ENCODE assay signal across 18 cellular contexts in genomic region chr6:134245691-134246090, GRCh38.
DNase-seq lines count a peak whose midpoint lies in the region; ATAC-seq and TF ChIP-seq lines count a peak whose summit lies in the region.
"Had no signal": no experiment of that assay in that cellular context is flagged by ENCODE, and none has a peak within 500 bp of the region (broad histone marks: within the 10 kb centered on the region; RNA-seq: fewer than 3 reads in every experiment).

No MANE protein-coding gene starts in this region.

- no peak for DNase-seq in natural killer cell treated with Interleukin-12 subunit alpha and Interleukin-12 subunit beta and Interleukin-15 and Interleukin-18, amount 100 ng/mL, for 72 hours (ENCODE audit: low spot score)
- DNase-seq in natural killer cell (no peak), suprapubic skin (ENCODE audit: low spot score in 2 of 2) (no peak), NCI-H2107 (lab: John Stamatoyannopoulos, UW) (no peak), lower lobe of right lung (no peak)
- DNase-seq: GDM1, left ventricle myocardium inferior, NCI-H1092, NCI-H69, sigmoid colon, SK-N-SH had no signal

- H3K4me1 Mint-ChIP-seq in natural killer cell treated with Interleukin-12 subunit alpha and Interleukin-12 subunit beta and Interleukin-15 and Interleukin-18, amount 100 ng/mL, for 72 hours (ENCODE audit: low read depth in 2 of 2) = peaks cover 48 to 52% of the 10 kb centered on the region in 2 donors
- peaks cover 6 to 21% of the 10 kb centered on the region in 2 donors for H3K4me1 Mint-ChIP-seq in natural killer cell
- peaks cover 57% of the 10 kb centered on the region for H3K4me1 Mint-ChIP-seq in T-helper 1 cell treated with Interleukin-12 subunit alpha and Interleukin-12 subunit beta and Interleukin-4 antibody, amounts not matched to agents 30 μg/mL and 1 μg/mL, for 36 hours (ENCODE audit: low read depth)

- TF ChIP-seq CTCF in natural killer cell (IDR thresholded peaks at IDR 0.05) = no peak
- no peak for TF ChIP-seq CTCF in suprapubic skin (IDR thresholded peaks at IDR 0.05)
- TF ChIP-seq CTCF in lower lobe of right lung (IDR thresholded peaks at IDR 0.05) = no peak

- peaks cover 7% of the 10 kb centered on the region for H3K9me3 Mint-ChIP-seq in natural killer cell treated with Interleukin-12 subunit alpha and Interleukin-12 subunit beta and Interleukin-15 and Interleukin-18, amount 100 ng/mL, for 72 hours
- H3K9me3 Mint-ChIP-seq in natural killer cell = no peaks in the 10 kb centered on the region
- H3K9me3 Mint-ChIP-seq in T-helper 1 cell treated with Interleukin-12 subunit alpha and Interleukin-12 subunit beta and Interleukin-4 antibody, amounts not matched to agents 30 μg/mL and 1 μg/mL, for 36 hours = peaks cover 3% of the 10 kb centered on the region

- peak overlapping the region; percentile 80 to 95 for H3K27ac Mint-ChIP-seq in natural killer cell treated with Interleukin-12 subunit alpha and Interleukin-12 subunit beta and Interleukin-15 and Interleukin-18, amount 100 ng/mL, for 72 hours
- H3K27ac Mint-ChIP-seq in natural killer cell = no peak overlapping the region
- H3K27ac Mint-ChIP-seq in T-helper 1 cell treated with Interleukin-12 subunit alpha and Interleukin-12 subunit beta and Interleukin-4 antibody, amounts not matched to agents 30 μg/mL and 1 μg/mL, for 36 hours = peak overlapping the region; percentile 73
- H3K27ac Mint-ChIP-seq: activated T-helper 2 cell treated with anti-CD3 and anti-CD28 coated beads, Interferon-gamma antibody, Interleukin-2, Interleukin-4, amounts not matched to agents 10 μg/mL and 5 μg/mL and 100 μg/mL, durations not matched to agents 14 hours and 24 hours and 36 hours had no signal

- H3K36me3 ChIP-seq in suprapubic skin = no peaks in the 10 kb centered on the region
- no peaks in the 10 kb centered on the region for H3K36me3 ChIP-seq in lower lobe of right lung
- H3K36me3 ChIP-seq: ascending aorta, left ventricle myocardium inferior, sigmoid colon, thoracic aorta had no signal

- TF ChIP-seq POLR2A in suprapubic skin (IDR thresholded peaks at IDR 0.05) = no peak

- peaks cover 20% of the 10 kb centered on the region for H3K36me3 Mint-ChIP-seq in natural killer cell treated with Interleukin-12 subunit alpha and Interleukin-12 subunit beta and Interleukin-15 and Interleukin-18, amount 100 ng/mL, for 72 hours
- H3K36me3 Mint-ChIP-seq in natural killer cell = no peaks in the 10 kb centered on the region
- H3K36me3 Mint-ChIP-seq in T-helper 1 cell treated with Interleukin-12 subunit alpha and Interleukin-12 subunit beta and Interleukin-4 antibody, amounts not matched to agents 30 μg/mL and 1 μg/mL, for 36 hours (ENCODE audit: low read depth) = peaks cover 12% of the 10 kb centered on the region

- no peak overlapping the region for H3K4me3 ChIP-seq in suprapubic skin
- no peak overlapping the region for H3K4me3 ChIP-seq in lower lobe of right lung
- H3K4me3 ChIP-seq: ascending aorta, left ventricle myocardium inferior, sigmoid colon, thoracic aorta had no signal

- H3K9me3 ChIP-seq in suprapubic skin (no peaks in the 10 kb centered on the region), lower lobe of right lung (no peaks in the 10 kb centered on the region)
- H3K9me3 ChIP-seq: ascending aorta, left ventricle myocardium inferior, sigmoid colon, SK-N-SH, thoracic aorta had no signal

- H3K27me3 ChIP-seq in suprapubic skin = no peaks in the 10 kb centered on the region
- no peaks in the 10 kb centered on the region for H3K27me3 ChIP-seq in lower lobe of right lung (ENCODE audit: low read depth)
- H3K27me3 ChIP-seq: ascending aorta, sigmoid colon had no signal

- H3K27me3 Mint-ChIP-seq in natural killer cell treated with Interleukin-12 subunit alpha and Interleukin-12 subunit beta and Interleukin-15 and Interleukin-18, amount 100 ng/mL, for 72 hours = no peaks in the 10 kb centered on the region
- H3K27me3 Mint-ChIP-seq in natural killer cell (ENCODE audit: low read depth in 2 of 2) = peaks cover 0 to 2% of the 10 kb centered on the region in 2 donors
- H3K27me3 Mint-ChIP-seq in T-helper 1 cell treated with Interleukin-12 subunit alpha and Interleukin-12 subunit beta and Interleukin-4 antibody, amounts not matched to agents 30 μg/mL and 1 μg/mL, for 36 hours (ENCODE audit: low read depth) = no peaks in the 10 kb centered on the region

- ATAC-seq in natural killer cell treated with Interleukin-12 subunit alpha and Interleukin-12 subunit beta and Interleukin-15 and Interleukin-18, amount 100 ng/mL, for 72 hours = no peak
- no peak for ATAC-seq in natural killer cell
- peak; percentile 65 for ATAC-seq in esophagus mucosa
- no peak for ATAC-seq in GM19467 (IDR thresholded peaks at IDR 0.05; ENCODE audit: unreplicated experiment)
- ATAC-seq in lower lobe of right lung = no peak
- ATAC-seq: Panc1 had no signal

- intact Hi-C loops in natural killer cell (cut with micrococcal nuclease) = no loop called here
- intact Hi-C loops in lower lobe of right lung (cut with DNase I) = no loop called here

- H3K4me1 ChIP-seq in suprapubic skin = peaks cover 31% of the 10 kb centered on the region
- peaks cover 12% of the 10 kb centered on the region for H3K4me1 ChIP-seq in lower lobe of right lung
- H3K4me1 ChIP-seq: sigmoid colon had no signal

- H3K27ac ChIP-seq in suprapubic skin = peak overlapping the region; percentile 28
- no peak overlapping the region for H3K27ac ChIP-seq in lower lobe of right lung
- H3K27ac ChIP-seq: ascending aorta, left ventricle myocardium inferior, sigmoid colon, thoracic aorta had no signal

- no peak for TF ChIP-seq EP300 in suprapubic skin (IDR thresholded peaks at IDR 0.05)

- H3K4me3 Mint-ChIP-seq in natural killer cell treated with Interleukin-12 subunit alpha and Interleukin-12 subunit beta and Interleukin-15 and Interleukin-18, amount 100 ng/mL, for 72 hours = peak overlapping the region; percentile 6
- no peak overlapping the region for H3K4me3 Mint-ChIP-seq in natural killer cell
- H3K4me3 Mint-ChIP-seq in T-helper 1 cell treated with Interleukin-12 subunit alpha and Interleukin-12 subunit beta and Interleukin-4 antibody, amounts not matched to agents 30 μg/mL and 1 μg/mL, for 36 hours = no peak overlapping the region

- 70% methylated on average over 1 of the region's 1 CpG for WGBS in suprapubic skin

Comparison
In these comparisons a context has a peak if more than half of its experiments do, and no peak if none do; other contexts are left out.
1. H3K27ac Mint-ChIP-seq: peak in natural killer cell treated with Interleukin-12 subunit alpha and Interleukin-12 subunit beta and Interleukin-15 and Interleukin-18, amount 100 ng/mL, for 72 hours (2 of 2) and T-helper 1 cell treated with Interleukin-12 subunit alpha and Interleukin-12 subunit beta and Interleukin-4 antibody, amounts not matched to agents 30 μg/mL and 1 μg/mL, for 36 hours (single experiment); none in natural killer cell (0 of 2).